ENCODE assay signal across 1 cellular context in genomic region chr4:177301127-177301639, GRCh38.
A peak's percentile ranks its signal among the peaks of the same experiment; 100 is the strongest.
TF ChIP-seq lines count a peak whose summit lies in the region.

No MANE protein-coding gene starts in this region.

TF ChIP-seq in K562, 482 proteins besides CTCF, POLR2A, EP300 and RAD21:
- no peak for TF ChIP-seq GABPB1 (CRISPR knock-in tag; IDR thresholded peaks at IDR 0.05)
- peak; percentile 56; the same call in 1 of the 2 replicates for TF ChIP-seq ZNF707 (CRISPR knock-in tag; conservative IDR thresholded peaks at IDR 0.05)
- no peak for TF ChIP-seq RBM17 (IDR thresholded peaks at IDR 0.05; ENCODE audit: borderline replicate concordance, low read depth, low read length)
- TF ChIP-seq ZC3H8 (IDR thresholded peaks at IDR 0.05) = no peak
- TF ChIP-seq, protein P1, sequence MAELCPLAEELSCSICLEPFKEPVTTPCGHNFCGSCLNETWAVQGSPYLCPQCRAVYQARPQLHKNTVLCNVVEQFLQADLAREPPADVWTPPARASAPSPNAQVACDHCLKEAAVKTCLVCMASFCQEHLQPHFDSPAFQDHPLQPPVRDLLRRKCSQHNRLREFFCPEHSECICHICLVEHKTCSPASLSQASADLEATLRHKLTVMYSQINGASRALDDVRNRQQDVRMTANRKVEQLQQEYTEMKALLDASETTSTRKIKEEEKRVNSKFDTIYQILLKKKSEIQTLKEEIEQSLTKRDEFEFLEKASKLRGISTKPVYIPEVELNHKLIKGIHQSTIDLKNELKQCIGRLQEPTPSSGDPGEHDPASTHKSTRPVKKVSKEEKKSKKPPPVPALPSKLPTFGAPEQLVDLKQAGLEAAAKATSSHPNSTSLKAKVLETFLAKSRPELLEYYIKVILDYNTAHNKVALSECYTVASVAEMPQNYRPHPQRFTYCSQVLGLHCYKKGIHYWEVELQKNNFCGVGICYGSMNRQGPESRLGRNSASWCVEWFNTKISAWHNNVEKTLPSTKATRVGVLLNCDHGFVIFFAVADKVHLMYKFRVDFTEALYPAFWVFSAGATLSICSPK (IDR thresholded peaks at IDR 0.05; ENCODE audit: borderline replicate concordance) = no peak
- no peak for TF ChIP-seq ZNF830 (CRISPR knock-in tag; IDR thresholded peaks at IDR 0.05)
- TF ChIP-seq, protein P2, sequence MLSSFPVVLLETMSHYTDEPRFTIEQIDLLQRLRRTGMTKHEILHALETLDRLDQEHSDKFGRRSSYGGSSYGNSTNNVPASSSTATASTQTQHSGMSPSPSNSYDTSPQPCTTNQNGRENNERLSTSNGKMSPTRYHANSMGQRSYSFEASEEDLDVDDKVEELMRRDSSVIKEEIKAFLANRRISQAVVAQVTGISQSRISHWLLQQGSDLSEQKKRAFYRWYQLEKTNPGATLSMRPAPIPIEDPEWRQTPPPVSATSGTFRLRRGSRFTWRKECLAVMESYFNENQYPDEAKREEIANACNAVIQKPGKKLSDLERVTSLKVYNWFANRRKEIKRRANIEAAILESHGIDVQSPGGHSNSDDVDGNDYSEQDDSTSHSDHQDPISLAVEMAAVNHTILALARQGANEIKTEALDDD (IDR thresholded peaks at IDR 0.05) = peak; percentile 49
- TF ChIP-seq, protein P3, sequence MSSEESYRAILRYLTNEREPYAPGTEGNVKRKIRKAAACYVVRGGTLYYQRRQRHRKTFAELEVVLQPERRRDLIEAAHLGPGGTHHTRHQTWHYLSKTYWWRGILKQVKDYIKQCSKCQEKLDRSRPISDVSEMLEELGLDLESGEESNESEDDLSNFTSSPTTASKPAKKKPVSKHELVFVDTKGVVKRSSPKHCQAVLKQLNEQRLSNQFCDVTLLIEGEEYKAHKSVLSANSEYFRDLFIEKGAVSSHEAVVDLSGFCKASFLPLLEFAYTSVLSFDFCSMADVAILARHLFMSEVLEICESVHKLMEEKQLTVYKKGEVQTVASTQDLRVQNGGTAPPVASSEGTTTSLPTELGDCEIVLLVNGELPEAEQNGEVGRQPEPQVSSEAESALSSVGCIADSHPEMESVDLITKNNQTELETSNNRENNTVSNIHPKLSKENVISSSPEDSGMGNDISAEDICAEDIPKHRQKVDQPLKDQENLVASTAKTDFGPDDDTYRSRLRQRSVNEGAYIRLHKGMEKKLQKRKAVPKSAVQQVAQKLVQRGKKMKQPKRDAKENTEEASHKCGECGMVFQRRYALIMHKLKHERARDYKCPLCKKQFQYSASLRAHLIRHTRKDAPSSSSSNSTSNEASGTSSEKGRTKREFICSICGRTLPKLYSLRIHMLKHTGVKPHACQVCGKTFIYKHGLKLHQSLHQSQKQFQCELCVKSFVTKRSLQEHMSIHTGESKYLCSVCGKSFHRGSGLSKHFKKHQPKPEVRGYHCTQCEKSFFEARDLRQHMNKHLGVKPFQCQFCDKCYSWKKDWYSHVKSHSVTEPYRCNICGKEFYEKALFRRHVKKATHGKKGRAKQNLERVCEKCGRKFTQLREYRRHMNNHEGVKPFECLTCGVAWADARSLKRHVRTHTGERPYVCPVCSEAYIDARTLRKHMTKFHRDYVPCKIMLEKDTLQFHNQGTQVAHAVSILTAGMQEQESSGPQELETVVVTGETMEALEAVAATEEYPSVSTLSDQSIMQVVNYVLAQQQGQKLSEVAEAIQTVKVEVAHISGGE (CRISPR knock-in tag; IDR thresholded peaks at IDR 0.05) = no peak
- TF ChIP-seq ZSCAN32 (CRISPR knock-in tag; IDR thresholded peaks at IDR 0.05) = no peak
